Comparison of ENCODE assay signal across 23 cellular contexts in genomic region chr21:29786509-29786908, GRCh38.
"Had no signal": no experiment of that assay in that cellular context is flagged by ENCODE, and none has a peak within 500 bp of the region (broad histone marks: within the 10 kb centered on the region; RNA-seq: fewer than 3 reads in every experiment).

No MANE protein-coding gene starts in this region.

- H3K36me3 ChIP-seq: esophagus squamous epithelium, neutrophil, spleen, tibial artery, upper lobe of left lung, uterus had no signal

- H3K4me1 Mint-ChIP-seq: stimulated activated memory B cell treated with anti-CD40 and anti-IgM and Interleukin-4, amounts not matched to agents 10 μg/mL and 1 μg/mL and 100 μg/mL, for 72 hours had no signal

- H3K9me3 ChIP-seq: esophagus squamous epithelium, neutrophil, spleen, tibial artery, upper lobe of left lung, uterus had no signal

- H3K27me3 ChIP-seq: esophagus squamous epithelium, neutrophil, spleen, tibial artery, upper lobe of left lung, uterus had no signal

- H3K4me1 ChIP-seq: esophagus squamous epithelium, spleen, tibial artery, upper lobe of left lung, uterus had no signal

- H3K4me3 Mint-ChIP-seq: natural killer cell treated with Interleukin-12 subunit alpha and Interleukin-12 subunit beta and Interleukin-15 and Interleukin-18, amount 100 ng/mL, for 72 hours; stimulated activated memory B cell treated with anti-CD40 and anti-IgM and Interleukin-4, amounts not matched to agents 10 μg/mL and 1 μg/mL and 100 μg/mL, for 72 hours; stimulated activated naive CD8-positive, alpha-beta T cell treated with anti-CD3 and anti-CD28 coated beads, Interleukin-15, Interleukin-2, amounts not matched to agents 100 ng/mL and 50 ng/mL, for 24 hours had no signal

- H3K4me3 ChIP-seq: dorsolateral prefrontal cortex, esophagus squamous epithelium, lung, spleen, tibial artery, upper lobe of left lung, uterus had no signal

- ATAC-seq: left colon; left ventricle myocardium superior; natural killer cell treated with Interleukin-12 subunit alpha and Interleukin-12 subunit beta and Interleukin-15 and Interleukin-18, amount 100 ng/mL, for 72 hours; sciatic nerve; stimulated activated memory B cell treated with anti-CD40 and anti-IgM and Interleukin-4, amounts not matched to agents 10 μg/mL and 1 μg/mL and 100 μg/mL, for 72 hours had no signal

- H3K36me3 Mint-ChIP-seq: natural killer cell treated with Interleukin-12 subunit alpha and Interleukin-12 subunit beta and Interleukin-15 and Interleukin-18, amount 100 ng/mL, for 72 hours; stimulated activated memory B cell treated with anti-CD40 and anti-IgM and Interleukin-4, amounts not matched to agents 10 μg/mL and 1 μg/mL and 100 μg/mL, for 72 hours had no signal

- H3K27ac ChIP-seq: dorsolateral prefrontal cortex, epithelial cell of prostate, esophagus squamous epithelium, neutrophil, spleen, tibial artery, upper lobe of left lung, uterus had no signal

- DNase-seq: cortex of kidney; dorsolateral prefrontal cortex; effector CD8-positive, alpha-beta T cell; esophagus squamous epithelium; foreskin fibroblast; left colon; left ventricle myocardium superior; mesenchymal stem cell; midbrain; spleen; stimulated activated CD4-positive, alpha-beta T cell treated with anti-CD3 and anti-CD28 coated beads, Interleukin-15, amount 100 ng/mL, for 24 hours; stimulated activated CD4-positive, alpha-beta T cell treated with anti-CD3 and anti-CD28 coated beads, Interleukin-1b, Interleukin-23, amount 100 ng/mL, for 48 hours; stimulated activated CD4-positive, alpha-beta T cell treated with anti-CD3 and anti-CD28 coated beads, Interleukin-4, amount 100 ng/mL, for 24 hours; tibial artery; upper lobe of left lung; uterus had no signal

- H3K27ac Mint-ChIP-seq: natural killer cell treated with Interleukin-12 subunit alpha and Interleukin-12 subunit beta and Interleukin-15 and Interleukin-18, amount 100 ng/mL, for 72 hours; stimulated activated memory B cell treated with anti-CD40 and anti-IgM and Interleukin-4, amounts not matched to agents 10 μg/mL and 1 μg/mL and 100 μg/mL, for 72 hours; stimulated activated naive CD8-positive, alpha-beta T cell treated with anti-CD3 and anti-CD28 coated beads, Interleukin-15, Interleukin-2, amounts not matched to agents 100 ng/mL and 50 ng/mL, for 24 hours had no signal

- H3K27me3 Mint-ChIP-seq: natural killer cell treated with Interleukin-12 subunit alpha and Interleukin-12 subunit beta and Interleukin-15 and Interleukin-18, amount 100 ng/mL, for 72 hours; stimulated activated memory B cell treated with anti-CD40 and anti-IgM and Interleukin-4, amounts not matched to agents 10 μg/mL and 1 μg/mL and 100 μg/mL, for 72 hours had no signal

- H3K9me3 Mint-ChIP-seq: stimulated activated memory B cell treated with anti-CD40 and anti-IgM and Interleukin-4, amounts not matched to agents 10 μg/mL and 1 μg/mL and 100 μg/mL, for 72 hours; stimulated activated naive CD8-positive, alpha-beta T cell treated with anti-CD3 and anti-CD28 coated beads, Interleukin-15, Interleukin-2, amounts not matched to agents 100 ng/mL and 50 ng/mL, for 24 hours had no signal
